In genomic region chr3:12866836-12867235, GRCh38 we compare ENCODE assay signal across 1 cellular context.
TF ChIP-seq lines count a peak whose summit lies in the region.

No MANE protein-coding gene starts in this region.

TF ChIP-seq in K562, 482 proteins besides CTCF, POLR2A, EP300 and RAD21:
- no peak for TF ChIP-seq ZZZ3 (IDR thresholded peaks at IDR 0.05)
- TF ChIP-seq PPARD (CRISPR knock-in tag; IDR thresholded peaks at IDR 0.05): no peak
- no peak for TF ChIP-seq SFPQ (IDR thresholded peaks at IDR 0.05; ENCODE audit: low read depth, low read length)
- no peak for TF ChIP-seq CREB3 (tag; conservative IDR thresholded peaks at IDR 0.05; ENCODE audit: low read depth)
- TF ChIP-seq ETV5 (CRISPR knock-in tag; IDR thresholded peaks at IDR 0.05; ENCODE audit: low read depth): no peak
- no peak for TF ChIP-seq ESRRA (IDR thresholded peaks at IDR 0.05; ENCODE audit: borderline replicate concordance, low read depth)
- TF ChIP-seq RFX5 (IDR thresholded peaks at IDR 0.05; ENCODE audit: low read depth, low read length): no peak
- no peak for TF ChIP-seq DEAF1 (CRISPR knock-in tag; IDR thresholded peaks at IDR 0.05)
- no peak for TF ChIP-seq ZKSCAN1 (IDR thresholded peaks at IDR 0.05; ENCODE audit: low read depth, low read length)
- TF ChIP-seq ZNF551 (CRISPR knock-in tag; IDR thresholded peaks at IDR 0.05): no peak
